8 cellular contexts compared by ENCODE assay signal in the genomic region with DNA sequence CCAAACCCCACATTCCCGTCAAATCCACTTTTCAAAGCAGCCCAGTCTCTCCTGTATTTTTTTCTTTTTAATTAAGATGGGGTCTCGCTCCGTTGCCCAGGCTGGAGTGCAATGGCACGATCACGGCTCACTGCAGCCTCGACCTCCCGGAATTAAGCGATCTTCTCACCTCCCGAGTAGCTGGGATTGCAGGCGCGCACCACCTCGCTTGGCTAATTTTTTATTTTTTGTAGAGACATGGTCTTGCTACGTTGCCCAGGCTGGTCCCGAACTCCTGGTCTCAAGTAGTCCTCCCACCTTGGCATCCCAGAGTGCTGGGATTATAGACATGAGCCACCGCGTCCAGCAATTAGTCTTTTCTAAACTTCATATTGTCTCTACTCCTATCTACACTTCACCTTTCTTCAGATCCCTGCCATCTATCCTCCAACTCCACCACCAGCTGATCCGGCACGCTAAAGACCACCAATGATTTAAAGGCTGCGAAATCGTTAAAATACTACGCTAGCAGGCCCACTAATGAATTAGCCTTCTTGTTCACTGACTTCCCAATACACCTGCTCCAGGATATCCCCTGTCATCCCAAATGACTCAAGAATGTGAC. TPM values are rescaled to one million over a fixed set of nuclear protein-coding genes. Genes with fewer than 3 reads are reported as not detected.
DNase-seq lines count a peak whose midpoint lies in the region; ATAC-seq lines count a peak whose summit lies in the region.

No MANE protein-coding gene starts in this region.

- no peaks in the 10 kb centered on the region for H3K27me3 Mint-ChIP-seq in activated naive CD8-positive, alpha-beta T cell treated with anti-CD3 and anti-CD28 coated beads, Interleukin-2, amount 10 ng/mL, durations not matched to agents 7 days and 5 days
- no peaks in the 10 kb centered on the region for H3K27me3 Mint-ChIP-seq in stimulated activated naive CD8-positive, alpha-beta T cell treated with anti-CD3 and anti-CD28 coated beads, Interleukin-15, amount 100 ng/mL, for 72 hours

- DNase-seq in activated naive CD8-positive, alpha-beta T cell treated with anti-CD3 and anti-CD28 coated beads, Interleukin-2, amount 10 ng/mL, durations not matched to agents 7 days and 5 days, result no peak
- no peak for DNase-seq in stimulated activated naive CD8-positive, alpha-beta T cell treated with anti-CD3 and anti-CD28 coated beads, Interleukin-15, amount 100 ng/mL, for 72 hours
- DNase-seq in HPDE6-E6E7 (ENCODE audit: extremely low spot score), result no peak
- DNase-seq in cortex of kidney (lab: John Stamatoyannopoulos, UW), result no peak

- H3K27me3 ChIP-seq in HUES6 (ENCODE audit: control insufficient read depth, insufficient read depth, low read length) (no peaks in the 10 kb centered on the region), iPS-20b (ENCODE audit: insufficient read depth, low read length) (no peaks in the 10 kb centered on the region)

- peaks cover 16% of the 10 kb centered on the region for H3K36me3 Mint-ChIP-seq in activated naive CD8-positive, alpha-beta T cell treated with anti-CD3 and anti-CD28 coated beads, Interleukin-2, amount 10 ng/mL, durations not matched to agents 7 days and 5 days

- H3K4me3 Mint-ChIP-seq in activated naive CD8-positive, alpha-beta T cell treated with anti-CD3 and anti-CD28 coated beads, Interleukin-2, amount 10 ng/mL, durations not matched to agents 7 days and 5 days, result peak overlapping the region; percentile 93
- H3K4me3 Mint-ChIP-seq in stimulated activated naive CD8-positive, alpha-beta T cell treated with anti-CD3 and anti-CD28 coated beads, Interleukin-15, amount 100 ng/mL, for 72 hours, result peak overlapping the region; percentile 83 to 96

- peaks cover 45% of the 10 kb centered on the region for H3K36me3 ChIP-seq in HUES6 (ENCODE audit: control insufficient read depth, insufficient read depth, low read length)
- H3K36me3 ChIP-seq in iPS-20b (ENCODE audit: insufficient read depth, low read depth, low read length), result peaks cover 36% of the 10 kb centered on the region

- POLR2A ChIA-PET in activated naive CD8-positive, alpha-beta T cell treated with anti-CD3 and anti-CD28 coated beads, Interleukin-2, amount 10 ng/mL, durations not matched to agents 7 days and 5 days (lab: Charles Lee), result no interaction called here

- H3K9me3 Mint-ChIP-seq in activated naive CD8-positive, alpha-beta T cell treated with anti-CD3 and anti-CD28 coated beads, Interleukin-2, amount 10 ng/mL, durations not matched to agents 7 days and 5 days, result no peaks in the 10 kb centered on the region
- no peaks in the 10 kb centered on the region for H3K9me3 Mint-ChIP-seq in stimulated activated naive CD8-positive, alpha-beta T cell treated with anti-CD3 and anti-CD28 coated beads, Interleukin-15, amount 100 ng/mL, for 72 hours

- no peaks in the 10 kb centered on the region for H3K9me3 ChIP-seq in HUES6 (ENCODE audit: control insufficient read depth, insufficient read depth, low read depth, low read length)
- H3K9me3 ChIP-seq in iPS-20b (ENCODE audit: insufficient read depth, low read depth, low read length), result no peaks in the 10 kb centered on the region

- H3K4me1 ChIP-seq in HUES6 (ENCODE audit: control insufficient read depth, insufficient read depth, low read length) (no peaks in the 10 kb centered on the region), iPS-20b (ENCODE audit: insufficient read depth, low read length) (no peaks in the 10 kb centered on the region)

- peak overlapping the region; percentile 81 for H3K27ac Mint-ChIP-seq in activated naive CD8-positive, alpha-beta T cell treated with anti-CD3 and anti-CD28 coated beads, Interleukin-2, amount 10 ng/mL, durations not matched to agents 7 days and 5 days
- H3K27ac Mint-ChIP-seq in stimulated activated naive CD8-positive, alpha-beta T cell treated with anti-CD3 and anti-CD28 coated beads, Interleukin-15, amount 100 ng/mL, for 72 hours, result peak overlapping the region; percentile 77 to 94

- ATAC-seq in activated naive CD8-positive, alpha-beta T cell treated with anti-CD3 and anti-CD28 coated beads, Interleukin-2, amount 10 ng/mL, durations not matched to agents 7 days and 5 days (ENCODE audit: low read depth), result no peak
- ATAC-seq in stimulated activated naive CD8-positive, alpha-beta T cell treated with anti-CD3 and anti-CD28 coated beads, Interleukin-15, amount 100 ng/mL, for 72 hours, result no peak
- ATAC-seq in GM19328 (IDR thresholded peaks at IDR 0.05; ENCODE audit: unreplicated experiment) (no peak), GM18517 (IDR thresholded peaks at IDR 0.05; ENCODE audit: unreplicated experiment) (no peak)

- peak overlapping the region; percentile 0; the same call in 1 of the 2 replicates for H3K27ac ChIP-seq in HUES6 (ENCODE audit: low read depth, low read length)
- H3K27ac ChIP-seq in iPS-20b (ENCODE audit: low read length), result no peak overlapping the region

- H3K9ac ChIP-seq in HUES6 (ENCODE audit: low read length), result peak overlapping the region; percentile 89
- peak overlapping the region; percentile 92 for H3K9ac ChIP-seq in iPS-20b (ENCODE audit: low read depth, low read length)

- peak overlapping the region; percentile 99 for H3K4me3 ChIP-seq in HUES6 (ENCODE audit: low read depth, low read length)
- peak overlapping the region; percentile 100 for H3K4me3 ChIP-seq in iPS-20b (ENCODE audit: low read length)

- peaks cover 28% of the 10 kb centered on the region for H3K4me1 Mint-ChIP-seq in activated naive CD8-positive, alpha-beta T cell treated with anti-CD3 and anti-CD28 coated beads, Interleukin-2, amount 10 ng/mL, durations not matched to agents 7 days and 5 days
- peaks cover 28% of the 10 kb centered on the region for H3K4me1 Mint-ChIP-seq in stimulated activated naive CD8-positive, alpha-beta T cell treated with anti-CD3 and anti-CD28 coated beads, Interleukin-15, amount 100 ng/mL, for 72 hours

RNA-seq across cellular contexts. Expression of a gene that starts 0.5 kb away (rescaled TPM):
- 10 to 100 TPM; 19.5 to 21.9 TPM for total RNA-seq in activated naive CD8-positive, alpha-beta T cell treated with anti-CD3 and anti-CD28 coated beads, Interleukin-2, amount 10 ng/mL, durations not matched to agents 7 days and 5 days

RNA-seq across cellular contexts. Expression of a gene that starts 37.5 kb away (rescaled TPM):
- total RNA-seq in activated naive CD8-positive, alpha-beta T cell treated with anti-CD3 and anti-CD28 coated beads, Interleukin-2, amount 10 ng/mL, durations not matched to agents 7 days and 5 days, result 10 to 100 TPM; 39.0 to 39.7 TPM

RNA-seq across cellular contexts. Expression of a gene that starts 44.1 kb away (rescaled TPM):
- total RNA-seq in activated naive CD8-positive, alpha-beta T cell treated with anti-CD3 and anti-CD28 coated beads, Interleukin-2, amount 10 ng/mL, durations not matched to agents 7 days and 5 days, result 10 to 100 TPM; 14.9 to 16.2 TPM

RNA-seq across cellular contexts. Expression of a gene that starts 56.6 kb away (rescaled TPM):
- 10 to 100 TPM; 47.3 to 50.6 TPM for total RNA-seq in activated naive CD8-positive, alpha-beta T cell treated with anti-CD3 and anti-CD28 coated beads, Interleukin-2, amount 10 ng/mL, durations not matched to agents 7 days and 5 days
